In genomic region chr2:160405077-160405865, GRCh38 we compare ENCODE assay signal across 8 cellular contexts.
DNase-seq lines count a peak whose midpoint lies in the region; ATAC-seq and TF ChIP-seq lines count a peak whose summit lies in the region.

No MANE protein-coding gene starts in this region.

- H3K27ac ChIP-seq in left ventricle myocardium inferior (replicated peaks), result peak overlapping the region; percentile 97
- peak overlapping the region; percentile 16 for H3K27ac ChIP-seq in lower lobe of right lung
- H3K27ac ChIP-seq in upper lobe of right lung, result peak overlapping the region; percentile 96

- H3K4me3 ChIP-seq in left ventricle myocardium inferior (peak overlapping the region; percentile 95), astrocyte of the cerebellum (ENCODE audit: low read depth, low read length) (peak overlapping the region; percentile 66), lower lobe of right lung (peak overlapping the region; percentile 89), upper lobe of right lung (peak overlapping the region; percentile 79)

- H3K36me3 ChIP-seq in left ventricle myocardium inferior, result no peaks in the 10 kb centered on the region
- H3K36me3 ChIP-seq in lower lobe of right lung, result no peaks in the 10 kb centered on the region
- H3K36me3 ChIP-seq in upper lobe of right lung, result no peaks in the 10 kb centered on the region

- H3K4me1 ChIP-seq in left ventricle myocardium inferior, result peaks cover 90% of the 10 kb centered on the region
- peaks cover 74% of the 10 kb centered on the region for H3K4me1 ChIP-seq in lower lobe of right lung
- H3K4me1 ChIP-seq in upper lobe of right lung, result peaks cover 67% of the 10 kb centered on the region

- ATAC-seq in left cardiac atrium (no peak), lower lobe of right lung (no peak), upper lobe of right lung (no peak), GM19467 (IDR thresholded peaks at IDR 0.05; ENCODE audit: unreplicated experiment) (no peak)

- H3K9me3 ChIP-seq in left ventricle myocardium inferior (replicated peaks) (no peaks in the 10 kb centered on the region), lower lobe of right lung (no peaks in the 10 kb centered on the region), upper lobe of right lung (no peaks in the 10 kb centered on the region)

- no peaks in the 10 kb centered on the region for H3K27me3 ChIP-seq in left ventricle myocardium inferior (ENCODE audit: low read depth)
- H3K27me3 ChIP-seq in lower lobe of right lung (ENCODE audit: low read depth), result no peaks in the 10 kb centered on the region
- no peaks in the 10 kb centered on the region for H3K27me3 ChIP-seq in upper lobe of right lung

- TF ChIP-seq CTCF in left ventricle myocardium inferior (IDR thresholded peaks at IDR 0.05; ENCODE audit: borderline replicate concordance), result no peak
- no peak for TF ChIP-seq CTCF in astrocyte of the cerebellum (IDR thresholded peaks at IDR 0.05; ENCODE audit: low read depth, low read length, missing control alignments)
- no peak for TF ChIP-seq CTCF in lower lobe of right lung (IDR thresholded peaks at IDR 0.05)
- no peak for TF ChIP-seq CTCF in upper lobe of right lung (IDR thresholded peaks at IDR 0.05)

- intact Hi-C loops in left ventricle myocardium inferior (cut with micrococcal nuclease) (no loop called here), left cardiac atrium (cut with DNase I) (loop anchor here (5.0 to 10.0 kb wide), 3 partner anchors 70 to 562 kb away; no protein-coding TSS in a partner anchor), lower lobe of right lung (cut with DNase I) (no loop called here), upper lobe of right lung (cut with DNase I) (no loop called here)

- DNase-seq in left ventricle myocardium inferior (no peak), left cardiac atrium (no peak), astrocyte of the cerebellum (ENCODE audit: low read depth) (no peak), lower lobe of right lung (no peak), upper lobe of right lung (no peak), medulla oblongata (ENCODE audit: extremely low spot score) (no peak)
- DNase-seq in stimulated activated CD4-positive, alpha-beta T cell treated with anti-CD3 and anti-CD28 coated beads, Interleukin-4, amount 100 ng/mL, for 4 hours, result no peak

- in situ Hi-C loops in astrocyte of the cerebellum (cut with HindIII; ENCODE audit: low sequenced_read_pairs), result no loop called here

Comparison
In these comparisons a context has a peak if more than half of its experiments do, and no peak if none do; other contexts are left out.
1. intact Hi-C loops: an anchor here in left cardiac atrium (5.0 to 10.0 kb wide); none called in left ventricle myocardium inferior, lower lobe of right lung and upper lobe of right lung.
2. H3K27ac ChIP-seq: peak in every context shown above with its lines; median percentile 97 in left ventricle myocardium inferior; 96 in upper lobe of right lung; 16 in lower lobe of right lung.